In the genomic region with DNA sequence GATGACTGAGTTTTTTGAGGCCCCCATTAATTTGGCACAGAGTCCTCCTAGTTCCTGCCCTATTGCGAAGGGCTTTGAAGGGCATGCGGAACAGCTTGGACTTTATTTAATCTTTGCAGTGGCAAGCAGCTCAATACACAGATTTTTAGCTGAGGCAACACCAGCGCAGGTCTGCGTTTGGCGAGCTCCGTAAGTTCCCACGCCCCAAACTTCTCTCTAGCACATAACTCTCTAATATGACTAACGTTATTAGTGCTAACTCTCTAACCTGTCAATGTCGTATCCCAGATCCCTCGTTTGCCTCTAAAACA, we compare ENCODE assay signal across 8 cellular contexts. TPM values are rescaled to one million over a fixed set of nuclear protein-coding genes. Genes with fewer than 3 reads are reported as not detected.
DNase-seq lines count a peak whose midpoint lies in the region; ATAC-seq and TF ChIP-seq lines count a peak whose summit lies in the region.

No MANE protein-coding gene starts in this region.

- no peaks in the 10 kb centered on the region for H3K36me3 Mint-ChIP-seq in activated naive CD8-positive, alpha-beta T cell
- no peaks in the 10 kb centered on the region for H3K36me3 Mint-ChIP-seq in type B pancreatic cell

- ATAC-seq in HG02884 (IDR thresholded peaks at IDR 0.05; ENCODE audit: unreplicated experiment) (peak; percentile 9), left lobe of liver (peak; percentile 26), GM21619 (IDR thresholded peaks at IDR 0.05; ENCODE audit: unreplicated experiment) (no peak)

- no peaks in the 10 kb centered on the region for H3K9me3 Mint-ChIP-seq in activated naive CD8-positive, alpha-beta T cell (ENCODE audit: low read depth)
- no peaks in the 10 kb centered on the region for H3K9me3 Mint-ChIP-seq in type B pancreatic cell

- H3K27ac Mint-ChIP-seq in activated naive CD8-positive, alpha-beta T cell = peak overlapping the region; percentile 93
- peak overlapping the region; percentile 91 for H3K27ac Mint-ChIP-seq in type B pancreatic cell

- H3K4me1 Mint-ChIP-seq in activated naive CD8-positive, alpha-beta T cell (ENCODE audit: low read depth) = peaks cover 43% of the 10 kb centered on the region
- H3K4me1 Mint-ChIP-seq in type B pancreatic cell (ENCODE audit: unreplicated experiment) = peaks cover 10% of the 10 kb centered on the region

- H3K27me3 Mint-ChIP-seq in activated naive CD8-positive, alpha-beta T cell = no peaks in the 10 kb centered on the region
- peaks cover 10% of the 10 kb centered on the region for H3K27me3 Mint-ChIP-seq in type B pancreatic cell

- no peak for TF ChIP-seq CTCF in type B pancreatic cell (conservative IDR thresholded peaks at IDR 0.05)

- peak overlapping the region; percentile 99 for H3K4me3 Mint-ChIP-seq in activated naive CD8-positive, alpha-beta T cell
- peak overlapping the region; percentile 99 for H3K4me3 Mint-ChIP-seq in type B pancreatic cell

- DNase-seq in EL (peak; percentile 7), left lobe of liver (ENCODE audit: low spot score) (no peak), type B pancreatic cell (ENCODE audit: extremely low spot score, unreplicated experiment) (no peak), DMS53 (lab: John Stamatoyannopoulos, UW) (no peak), nucleus accumbens (lab: John Stamatoyannopoulos, UW) (no peak)

RNA-seq across cellular contexts. Expression of a gene that starts 0.4 kb away (rescaled TPM):
- total RNA-seq in left lobe of liver = 3.1 TPM
- 6.9 and 9.9 TPM in 2 replicates for total RNA-seq in type B pancreatic cell (ENCODE audit: low replicate concordance)

RNA-seq across cellular contexts. Expression of a gene that starts 30.0 kb away (rescaled TPM):
- total RNA-seq in left lobe of liver (168 TPM), type B pancreatic cell (ENCODE audit: low replicate concordance) (244 and 283 TPM in 2 replicates)

RNA-seq across cellular contexts. Expression of a gene that starts 30.1 kb away (rescaled TPM):
- total RNA-seq in left lobe of liver = 2.6 TPM
- 14.5 and 16.7 TPM in 2 replicates for total RNA-seq in type B pancreatic cell (ENCODE audit: low replicate concordance)
